Comparison of ENCODE assay signal across 30 cellular contexts in genomic region chr6:127725821-127726220, GRCh38.
DNase-seq lines count a peak whose midpoint lies in the region; ATAC-seq, FAIRE-seq and TF ChIP-seq lines count a peak whose summit lies in the region.
"Had no signal": no experiment of that assay in that cellular context is flagged by ENCODE, and none has a peak within 500 bp of the region (broad histone marks: within the 10 kb centered on the region; RNA-seq: fewer than 3 reads in every experiment).

No MANE protein-coding gene starts in this region.

- peak; percentile 52; the same call in 1 of the 3 replicates for ATAC-seq in GM23338
- no peak for ATAC-seq in GM21619 (IDR thresholded peaks at IDR 0.05; ENCODE audit: unreplicated experiment)
- no peak for ATAC-seq in GM21717 (IDR thresholded peaks at IDR 0.05; ENCODE audit: unreplicated experiment)
- ATAC-seq: HepG2, K562, Right ventricle myocardium inferior, SK-N-SH treated with all-trans-retinoic acid at 6 μM for 48 hours had no signal

- no peaks in the 10 kb centered on the region for H3K27me3 Mint-ChIP-seq in activated naive CD4-positive, alpha-beta T cell treated with anti-CD3 and anti-CD28 coated beads, Interleukin-2, amount 50 U/mL, for 24 hours
- H3K27me3 Mint-ChIP-seq in GM23338 (ENCODE audit: insufficient read depth, low read depth, poor library complexity) (no peaks in the 10 kb centered on the region), nephron (ENCODE audit: low read depth) (peaks cover 12% of the 10 kb centered on the region)

- peaks cover 67% of the 10 kb centered on the region for H3K4me1 Mint-ChIP-seq in activated naive CD4-positive, alpha-beta T cell treated with anti-CD3 and anti-CD28 coated beads, Interleukin-2, amount 50 U/mL, for 24 hours
- H3K4me1 Mint-ChIP-seq in GM23338 (peaks cover 13% of the 10 kb centered on the region), nephron (peaks cover 38% of the 10 kb centered on the region)
- H3K4me1 Mint-ChIP-seq: CD14-positive monocyte had no signal

- no peaks in the 10 kb centered on the region for H4K20me1 ChIP-seq in GM23338 (replicated peaks; ENCODE audit: insufficient read depth)
- no peaks in the 10 kb centered on the region for H4K20me1 ChIP-seq in H1 (replicated peaks in 1 of 2; ENCODE audit: control insufficient read depth in 1 of 2, insufficient read depth in 2 of 2, low read length in 2 of 2)

- H3K4me2 ChIP-seq in GM23338 (no peak overlapping the region), H1 (ENCODE audit: insufficient read depth in 1 of 2, low read depth in 2 of 2, low read length in 2 of 2) (no peak overlapping the region)
- H3K4me2 ChIP-seq: PC-9 had no signal

- POLR2A ChIA-PET in H1 (lab: Charles Lee; ENCODE audit: partially characterized antibody), result no interaction called here

- no peaks in the 10 kb centered on the region for H3K79me1 ChIP-seq in H1 (ENCODE audit: low read depth, low read length)

- CTCF ChIA-PET in H1 (lab: Charles Lee; ENCODE audit: partially characterized antibody), result no interaction called here

- no peak overlapping the region for H3K4me3 Mint-ChIP-seq in activated naive CD4-positive, alpha-beta T cell treated with anti-CD3 and anti-CD28 coated beads, Interleukin-2, amount 50 U/mL, for 24 hours
- H3K4me3 Mint-ChIP-seq in GM23338 (no peak overlapping the region), nephron (no peak overlapping the region)
- H3K4me3 Mint-ChIP-seq: CD14-positive monocyte had no signal

- H2AFZ ChIP-seq in GM23338 (no peak overlapping the region), H1 (ENCODE audit: low read length) (peak overlapping the region; percentile 40; the same call in 1 of the 2 replicates)
- H2AFZ ChIP-seq: PC-9 had no signal

- FAIRE-seq in H1 (lab: Jason Lieb, UNC), result no peak
- FAIRE-seq: D721Med, H54, HepG2, K562 had no signal

- H3K4me3 ChIP-seq in GM23338 (no peak overlapping the region), H1 (ENCODE audit: extremely low read depth in 1 of 4, insufficient read depth in 2 of 4, low read depth in 3 of 4, low read length in 4 of 4) (no peak overlapping the region)
- H3K4me3 ChIP-seq: K562, PC-9, SJCRH30 had no signal

- H3F3A ChIP-seq in GM23338 (replicated peaks; ENCODE audit: low read depth), result no peaks in the 10 kb centered on the region

- no peak for TF ChIP-seq RAD21 in H1 (IDR thresholded peaks at IDR 0.05 in 1 of 2, conservative IDR thresholded peaks at IDR 0.05 in 1 of 2; ENCODE audit: low read depth in 2 of 2, low read length in 2 of 2)

- no peaks in the 10 kb centered on the region; the same call in 1 of the 2 replicates for H3K9me2 ChIP-seq in GM23338 (ENCODE audit: insufficient read depth)

- H4K5ac ChIP-seq in H1 (ENCODE audit: insufficient read length, low read depth, low read length), result no peak overlapping the region

- no peak overlapping the region for H3K14ac ChIP-seq in H1 (ENCODE audit: insufficient read length)

- no peak overlapping the region for H3K23ac ChIP-seq in H1 (ENCODE audit: insufficient read length)

- H3K56ac ChIP-seq in H1 (replicated peaks; ENCODE audit: insufficient read length, low read depth, low read length), result no peak overlapping the region

- H3K9me3 ChIP-seq in H1 (ENCODE audit: insufficient read depth in 2 of 2, low read depth in 1 of 2, low read length in 1 of 2), result no peaks in the 10 kb centered on the region
- H3K9me3 ChIP-seq: BE2C, SJCRH30 had no signal

- H3K27me3 ChIP-seq in GM23338 (ENCODE audit: insufficient read depth), result no peaks in the 10 kb centered on the region
- H3K27me3 ChIP-seq in H1 (replicated peaks in 1 of 4; ENCODE audit: control insufficient read depth in 3 of 4, extremely low read depth in 1 of 4, insufficient read depth in 3 of 4, low read length in 3 of 4), result no peaks in the 10 kb centered on the region
- H3K27me3 ChIP-seq: SJCRH30 had no signal

- H3K36me3 ChIP-seq in GM23338 (ENCODE audit: insufficient read depth) (no peaks in the 10 kb centered on the region), H1 (ENCODE audit: control insufficient read depth in 2 of 4, insufficient read depth in 4 of 4, low read length in 3 of 4) (no peaks in the 10 kb centered on the region)
- H3K36me3 ChIP-seq: BE2C, SJCRH30 had no signal

- H3K4me1 ChIP-seq in GM23338 (ENCODE audit: insufficient read depth), result no peaks in the 10 kb centered on the region
- H3K4me1 ChIP-seq in H1 (replicated peaks in 1 of 4; ENCODE audit: control insufficient read depth in 3 of 4, insufficient read depth in 4 of 4, low read length in 3 of 4), result peaks cover 0 to 3% (median 0%) of the 10 kb centered on the region in 4 experiments; a peak in 1 of 7 replicates
- H3K4me1 ChIP-seq: BE2C, SJCRH30 had no signal

- no peak overlapping the region for H4K8ac ChIP-seq in H1 (ENCODE audit: extremely low read depth, insufficient read depth, low read length)

- H2BK120ac ChIP-seq in H1 (replicated peaks; ENCODE audit: low read depth, low read length), result no peak overlapping the region

- H3K36me3 Mint-ChIP-seq in activated naive CD4-positive, alpha-beta T cell treated with anti-CD3 and anti-CD28 coated beads, Interleukin-2, amount 50 U/mL, for 24 hours, result peaks cover 26% of the 10 kb centered on the region
- H3K36me3 Mint-ChIP-seq in GM23338 (ENCODE audit: low read depth), result no peaks in the 10 kb centered on the region
- H3K36me3 Mint-ChIP-seq in nephron (ENCODE audit: low read depth), result no peaks in the 10 kb centered on the region
- H3K36me3 Mint-ChIP-seq: CD14-positive monocyte had no signal

- no peak overlapping the region for H2BK20ac ChIP-seq in H1 (ENCODE audit: low read length)

- TF ChIP-seq EP300 in H1 (IDR thresholded peaks at IDR 0.05; ENCODE audit: borderline replicate concordance in 1 of 2, low read depth in 2 of 2, low read length in 2 of 2), result no peak

- no peaks in the 10 kb centered on the region for H3K79me2 ChIP-seq in GM23338 (replicated peaks; ENCODE audit: insufficient read depth)
- no peaks in the 10 kb centered on the region for H3K79me2 ChIP-seq in H1 (ENCODE audit: control insufficient read depth in 1 of 2, insufficient read depth in 2 of 2, low read length in 2 of 2)

- WGBS in H1 (ENCODE audit: extremely low coverage in 1 of 2, insufficient coverage in 1 of 2, insufficient read length in 1 of 2, insufficient replicate concordance in 2 of 2, low coverage in 1 of 2, low lambda C conversion rate in 2 of 2, missing lambda C conversion rate in 1 of 2), 2 experiments, result 82% methylated on average over 1 of the region's 1 CpG; no CpG with 5 or more reads in 1 of the 2 experiments

- no peak overlapping the region for H2BK12ac ChIP-seq in H1 (ENCODE audit: low read depth, low read length)

- no peaks in the 10 kb centered on the region for H3K23me2 ChIP-seq in H1 (ENCODE audit: low read depth, low read length)

- no peak overlapping the region for H3K27ac ChIP-seq in GM23338 (ENCODE audit: low read depth)
- H3K27ac ChIP-seq in H1 (ENCODE audit: low read depth, low read length), result no peak overlapping the region
- H3K27ac ChIP-seq: PC-9, SJCRH30 had no signal

- no peak overlapping the region for H2BK5ac ChIP-seq in H1 (ENCODE audit: low read depth, low read length)

- peak overlapping the region; percentile 1 for H3K27ac Mint-ChIP-seq in activated naive CD4-positive, alpha-beta T cell treated with anti-CD3 and anti-CD28 coated beads, Interleukin-2, amount 50 U/mL, for 24 hours
- H3K27ac Mint-ChIP-seq in GM23338 (no peak overlapping the region), nephron (peak overlapping the region; percentile 1 to 21 (median 10))
- H3K27ac Mint-ChIP-seq: CD14-positive monocyte had no signal

- H3K4ac ChIP-seq in H1 (replicated peaks; ENCODE audit: insufficient read length, low read depth, low read length), result no peak overlapping the region

- no peak overlapping the region for H4K91ac ChIP-seq in H1 (replicated peaks; ENCODE audit: insufficient read length, low read length)

- TF ChIP-seq POLR2A in H1 (IDR thresholded peaks at IDR 0.05; ENCODE audit: control extremely low read depth in 1 of 2, low read depth in 2 of 2, low read length in 2 of 2), result no peak

- H2BK15ac ChIP-seq in H1 (ENCODE audit: low read length), result no peak overlapping the region

- no peak for DNase-seq in activated naive CD4-positive, alpha-beta T cell treated with anti-CD3 and anti-CD28 coated beads, Interleukin-2, amount 50 U/mL, for 16 hours
- DNase-seq in GM23338 (ENCODE audit: low spot score) (peak; percentile 10), H1 (ENCODE audit: low read depth in 1 of 2, low spot score in 2 of 2) (no peak), NCI-H748 (lab: John Stamatoyannopoulos, UW; ENCODE audit: unreplicated experiment) (no peak)
- DNase-seq: 8988T; ACHN; BE2C; DMS53; Kasumi-1; NCI-H1092 treated with DMSO at 0.1 percent for 48 hours; NCI-H1436; NCI-H187; NCI-H2171 treated with DMSO at 0.1 percent for 48 hours; NCI-H345; NCI-H510A treated with DMSO at 0.1 percent for 48 hours; NCI-H82; NK-92 treated with Interleukin-12 subunit alpha and Interleukin-12 subunit beta, amount 100 ng/mL, for 24 hours; PC-9; SJCRH30 had no signal

- no peak overlapping the region for H2AK5ac ChIP-seq in H1 (ENCODE audit: low read depth, low read length)

- H3K18ac ChIP-seq in H1 (ENCODE audit: extremely low read depth, low read length), result no peak overlapping the region

- TF ChIP-seq CTCF in GM23338 (conservative IDR thresholded peaks at IDR 0.05; ENCODE audit: low read depth in 2 of 2) (no peak), H1 (IDR thresholded peaks at IDR 0.05; ENCODE audit: control extremely low read depth in 1 of 3, insufficient read depth in 1 of 3, low read depth in 1 of 3, low read length in 3 of 3) (no peak), nephron (IDR thresholded peaks at IDR 0.05; ENCODE audit: unreplicated experiment in 3 of 3) (no peak)

- H3K9me3 Mint-ChIP-seq in activated naive CD4-positive, alpha-beta T cell treated with anti-CD3 and anti-CD28 coated beads, Interleukin-2, amount 50 U/mL, for 24 hours, result no peaks in the 10 kb centered on the region
- H3K9me3 Mint-ChIP-seq in GM23338 (no peaks in the 10 kb centered on the region), nephron (no peaks in the 10 kb centered on the region)
- H3K9me3 Mint-ChIP-seq: CD14-positive monocyte had no signal

- no peak overlapping the region for H3K9ac ChIP-seq in H1 (replicated peaks in 1 of 4; ENCODE audit: extremely low read depth in 1 of 4, low read depth in 3 of 4, low read length in 3 of 4)

TF ChIP-seq in H1, 55 proteins besides CTCF, POLR2A, EP300 and RAD21 (continues in another document):
- TF ChIP-seq CREB1 (IDR thresholded peaks at IDR 0.05) (no peak), CHD2 (IDR thresholded peaks at IDR 0.05; ENCODE audit: low read length) (no peak), TAF7 (optimal IDR thresholded peaks at IDR 0.05; ENCODE audit: borderline replicate concordance, low read depth, low read length) (no peak), MAX (IDR thresholded peaks at IDR 0.05) (no peak), YY1 (IDR thresholded peaks at IDR 0.05; ENCODE audit: low read depth, low read length) (no peak), KDM1A (IDR thresholded peaks at IDR 0.05; ENCODE audit: borderline replicate concordance, low read length) (no peak), CTBP2 (IDR thresholded peaks at IDR 0.05; ENCODE audit: borderline replicate concordance, insufficient read depth, insufficient read length, low read length) (no peak), CEBPB (IDR thresholded peaks at IDR 0.05; ENCODE audit: low read depth, low read length) (no peak)
